ENCODE assay signal across 20 cellular contexts in genomic region chr6:143754204-143754603, GRCh38.
DNase-seq lines count a peak whose midpoint lies in the region; ATAC-seq and TF ChIP-seq lines count a peak whose summit lies in the region.
"Had no signal": no experiment of that assay in that cellular context is flagged by ENCODE, and none has a peak within 500 bp of the region (broad histone marks: within the 10 kb centered on the region; RNA-seq: fewer than 3 reads in every experiment).

No MANE protein-coding gene starts in this region.

- H3K27me3 ChIP-seq in right atrium auricular region (no peaks in the 10 kb centered on the region), stomach smooth muscle (ENCODE audit: control insufficient read depth in 1 of 2, insufficient read depth in 2 of 2, low read length in 2 of 2) (no peaks in the 10 kb centered on the region)

- no peak overlapping the region for H3K9ac ChIP-seq in stomach smooth muscle (ENCODE audit: low read length in 2 of 2)

- intact Hi-C loops in Right ventricle myocardium inferior (cut with DNase I): no loop called here

- DNase-seq in Right ventricle myocardium inferior (ENCODE audit: missing footprints) (no peak), right atrium auricular region (ENCODE audit: low spot score) (no peak), astrocyte of the hippocampus (ENCODE audit: low read depth, low spot score) (peak; percentile 40), medulla oblongata (ENCODE audit: extremely low spot score) (peak; percentile 62)
- no peak for DNase-seq in activated CD4-positive, CD25-positive, alpha-beta regulatory T cell treated with anti-CD3 and anti-CD28 coated beads, Interleukin-2, amount 50 U/mL, for 72 hours
- DNase-seq: DMS79; H9; MV-4-11; NCI-H1417; NCI-H187; NCI-H2107; NCI-H510A; NCI-H748 treated with DMSO at 0.1 percent for 48 hours; NK-92 treated with Interleukin-12 subunit alpha and Interleukin-12 subunit beta, amount 100 ng/mL, for 24 hours; SHP77 treated with DMSO at 0.1 percent for 48 hours had no signal

- H3K27ac ChIP-seq in right atrium auricular region (no peak overlapping the region), stomach smooth muscle (ENCODE audit: low read length) (no peak overlapping the region)
- H3K27ac ChIP-seq: 22Rv1 had no signal

- H3K4me3 ChIP-seq in right atrium auricular region (no peak overlapping the region), stomach smooth muscle (ENCODE audit: low read length in 2 of 2) (peak overlapping the region; percentile 50 to 62)
- H3K4me3 ChIP-seq: K562 had no signal

- H3K4me1 ChIP-seq in right atrium auricular region (peaks cover 0 to 14% of the 10 kb centered on the region in 2 donors), stomach smooth muscle (ENCODE audit: control insufficient read depth, insufficient read depth, low read length) (peaks cover 3% of the 10 kb centered on the region)

- TF ChIP-seq CTCF in right atrium auricular region (IDR thresholded peaks at IDR 0.05): no peak

- ATAC-seq in Right ventricle myocardium inferior (peak; percentile 13), GM19455 (IDR thresholded peaks at IDR 0.05; ENCODE audit: unreplicated experiment) (no peak), HG03159 (IDR thresholded peaks at IDR 0.05; ENCODE audit: unreplicated experiment) (no peak)
- ATAC-seq: K562 had no signal

- H3K36me3 ChIP-seq in right atrium auricular region (peaks cover 8% of the 10 kb centered on the region), stomach smooth muscle (ENCODE audit: control insufficient read depth in 2 of 2, insufficient read depth in 2 of 2, low read length in 2 of 2) (peaks cover 5 to 8% of the 10 kb centered on the region in 2 donors)

- H3K9me3 ChIP-seq in right atrium auricular region (no peaks in the 10 kb centered on the region), stomach smooth muscle (ENCODE audit: control insufficient read depth in 2 of 2, low read length in 2 of 2) (no peaks in the 10 kb centered on the region)

Comparison
In these comparisons a context has a peak if more than half of its experiments do, and no peak if none do; other contexts are left out.
1. DNase-seq: peak in astrocyte of the hippocampus (single experiment) and medulla oblongata (single experiment); none in Right ventricle myocardium inferior (single experiment), right atrium auricular region (single experiment) and activated CD4-positive, CD25-positive, alpha-beta regulatory T cell treated with anti-CD3 and anti-CD28 coated beads, Interleukin-2, amount 50 U/mL, for 72 hours (single experiment).
2. H3K4me3 ChIP-seq: peak in stomach smooth muscle (2 of 2); none in right atrium auricular region (0 of 2).